Comparison of ENCODE assay signal across 8 cellular contexts in the genomic region with DNA sequence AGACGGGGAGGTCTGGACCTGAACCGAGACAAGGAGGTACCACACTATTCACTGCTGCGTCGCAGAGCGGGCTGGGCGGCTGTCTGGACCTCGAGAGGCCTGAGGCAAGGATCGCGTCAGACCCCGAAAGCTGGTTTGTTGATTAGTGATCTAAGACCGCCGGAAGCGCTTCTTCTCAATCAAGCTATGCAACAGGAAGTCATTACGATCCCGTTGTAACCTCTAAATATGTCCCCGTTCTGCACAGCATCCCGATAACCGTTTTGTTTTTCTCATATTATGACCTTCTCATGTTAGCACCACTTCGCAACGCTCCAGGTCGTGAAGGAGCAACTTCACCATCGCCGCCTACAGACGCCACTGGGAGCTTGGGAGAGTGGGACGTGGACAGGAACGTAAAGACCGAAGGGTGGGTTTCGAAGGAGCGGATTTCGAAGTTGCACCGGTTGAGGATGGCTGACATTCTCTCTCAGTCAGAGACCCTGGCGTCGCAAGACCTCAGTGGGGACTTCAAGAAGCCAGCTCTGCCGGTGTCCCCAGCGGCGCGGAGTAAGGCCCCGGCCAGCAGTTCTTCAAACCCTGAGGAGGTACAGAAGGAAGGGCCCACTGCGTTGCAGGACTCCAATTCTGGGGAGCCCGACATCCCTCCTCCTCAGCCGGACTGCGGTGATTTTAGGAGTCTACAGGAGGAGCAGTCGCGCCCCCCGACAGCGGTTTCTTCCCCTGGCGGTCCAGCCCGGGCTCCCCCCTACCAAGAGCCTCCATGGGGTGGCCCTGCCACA. TPM values are rescaled to one million over a fixed set of nuclear protein-coding genes. Genes with fewer than 3 reads are reported as not detected.
A peak's percentile ranks its signal among the peaks of the same experiment; 100 is the strongest.
DNase-seq lines count a peak whose midpoint lies in the region; ATAC-seq and TF ChIP-seq lines count a peak whose summit lies in the region.

A gene with protein sequence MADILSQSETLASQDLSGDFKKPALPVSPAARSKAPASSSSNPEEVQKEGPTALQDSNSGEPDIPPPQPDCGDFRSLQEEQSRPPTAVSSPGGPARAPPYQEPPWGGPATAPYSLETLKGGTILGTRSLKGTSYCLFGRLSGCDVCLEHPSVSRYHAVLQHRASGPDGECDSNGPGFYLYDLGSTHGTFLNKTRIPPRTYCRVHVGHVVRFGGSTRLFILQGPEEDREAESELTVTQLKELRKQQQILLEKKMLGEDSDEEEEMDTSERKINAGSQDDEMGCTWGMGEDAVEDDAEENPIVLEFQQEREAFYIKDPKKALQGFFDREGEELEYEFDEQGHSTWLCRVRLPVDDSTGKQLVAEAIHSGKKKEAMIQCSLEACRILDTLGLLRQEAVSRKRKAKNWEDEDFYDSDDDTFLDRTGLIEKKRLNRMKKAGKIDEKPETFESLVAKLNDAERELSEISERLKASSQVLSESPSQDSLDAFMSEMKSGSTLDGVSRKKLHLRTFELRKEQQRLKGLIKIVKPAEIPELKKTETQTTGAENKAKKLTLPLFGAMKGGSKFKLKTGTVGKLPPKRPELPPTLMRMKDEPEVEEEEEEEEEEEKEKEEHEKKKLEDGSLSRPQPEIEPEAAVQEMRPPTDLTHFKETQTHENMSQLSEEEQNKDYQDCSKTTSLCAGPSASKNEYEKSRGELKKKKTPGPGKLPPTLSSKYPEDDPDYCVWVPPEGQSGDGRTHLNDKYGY (plus strand): TSS at position 427 of the 782 bp plus-strand sequence. CDS start 26 bp downstream, at position 453.
A gene with protein sequence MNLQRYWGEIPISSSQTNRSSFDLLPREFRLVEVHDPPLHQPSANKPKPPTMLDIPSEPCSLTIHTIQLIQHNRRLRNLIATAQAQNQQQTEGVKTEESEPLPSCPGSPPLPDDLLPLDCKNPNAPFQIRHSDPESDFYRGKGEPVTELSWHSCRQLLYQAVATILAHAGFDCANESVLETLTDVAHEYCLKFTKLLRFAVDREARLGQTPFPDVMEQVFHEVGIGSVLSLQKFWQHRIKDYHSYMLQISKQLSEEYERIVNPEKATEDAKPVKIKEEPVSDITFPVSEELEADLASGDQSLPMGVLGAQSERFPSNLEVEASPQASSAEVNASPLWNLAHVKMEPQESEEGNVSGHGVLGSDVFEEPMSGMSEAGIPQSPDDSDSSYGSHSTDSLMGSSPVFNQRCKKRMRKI (minus strand): TSS at position 152 of the 782 bp plus-strand sequence. CDS start 1,422 bp downstream, outside the sequence.

- ATAC-seq in HG02840 (IDR thresholded peaks at IDR 0.05; ENCODE audit: low FRiP score, unreplicated experiment) (peak; percentile 70), psoas muscle (peak; percentile 81 to 91 (median 84))

- no peaks in the 10 kb centered on the region for H3K27me3 Mint-ChIP-seq in T-helper 1 cell treated with Interleukin-12 subunit alpha and Interleukin-12 subunit beta and Interleukin-4 antibody, amounts not matched to agents 30 μg/mL and 1 μg/mL, for 36 hours (ENCODE audit: low read depth)

- peak; percentile 71 for DNase-seq in GM12864 (ENCODE audit: low read depth)
- peak; percentile 80 for DNase-seq in NCI-H146 treated with DMSO at 0.1 percent for 48 hours (lab: John Stamatoyannopoulos, UW; ENCODE audit: unreplicated experiment)
- DNase-seq in right atrium auricular region (ENCODE audit: low spot score), result peak; percentile 76
- DNase-seq in psoas muscle, result peak; percentile 59 to 87

- H3K27me3 ChIP-seq in right atrium auricular region, result no peaks in the 10 kb centered on the region
- no peaks in the 10 kb centered on the region for H3K27me3 ChIP-seq in psoas muscle (ENCODE audit: insufficient read depth in 3 of 3, low read length in 2 of 3)

- no peaks in the 10 kb centered on the region for H3K9me3 Mint-ChIP-seq in T-helper 1 cell treated with Interleukin-12 subunit alpha and Interleukin-12 subunit beta and Interleukin-4 antibody, amounts not matched to agents 30 μg/mL and 1 μg/mL, for 36 hours

- TF ChIP-seq CTCF in GM12864 (IDR thresholded peaks at IDR 0.05; ENCODE audit: low read depth, low read length, missing control alignments) (no peak), right atrium auricular region (IDR thresholded peaks at IDR 0.05) (peak in 1 of 2 donors; percentile 12), psoas muscle (IDR thresholded peaks at IDR 0.05) (no peak)

- peak within 1 kb of the TSS; percentile 99 for H3K4me3 Mint-ChIP-seq in T-helper 1 cell treated with Interleukin-12 subunit alpha and Interleukin-12 subunit beta and Interleukin-4 antibody, amounts not matched to agents 30 μg/mL and 1 μg/mL, for 36 hours

- H3K36me3 ChIP-seq in right atrium auricular region (peaks cover 44% of the 10 kb centered on the region), psoas muscle (ENCODE audit: insufficient read depth in 1 of 2, low read depth in 1 of 2) (peaks cover 7 to 71% of the 10 kb centered on the region in 2 donors), urinary bladder (ENCODE audit: insufficient read depth) (peaks cover 2% of the 10 kb centered on the region)

- H3K4me1 Mint-ChIP-seq in T-helper 1 cell treated with Interleukin-12 subunit alpha and Interleukin-12 subunit beta and Interleukin-4 antibody, amounts not matched to agents 30 μg/mL and 1 μg/mL, for 36 hours (ENCODE audit: low read depth), result peaks cover 38% of the 10 kb centered on the region

- peaks cover 3 to 33% of the 10 kb centered on the region in 2 donors for H3K4me1 ChIP-seq in right atrium auricular region
- H3K4me1 ChIP-seq in psoas muscle, result peaks cover 34% of the 10 kb centered on the region
- no peaks in the 10 kb centered on the region for H3K4me1 ChIP-seq in urinary bladder (ENCODE audit: insufficient read depth)

- peak within 1 kb of the TSS; percentile 99 for H3K27ac Mint-ChIP-seq in T-helper 1 cell treated with Interleukin-12 subunit alpha and Interleukin-12 subunit beta and Interleukin-4 antibody, amounts not matched to agents 30 μg/mL and 1 μg/mL, for 36 hours

- H3K36me3 Mint-ChIP-seq in T-helper 1 cell treated with Interleukin-12 subunit alpha and Interleukin-12 subunit beta and Interleukin-4 antibody, amounts not matched to agents 30 μg/mL and 1 μg/mL, for 36 hours (ENCODE audit: low read depth), result peaks cover 47% of the 10 kb centered on the region

- no peaks in the 10 kb centered on the region for H3K9me3 ChIP-seq in right atrium auricular region
- no peaks in the 10 kb centered on the region for H3K9me3 ChIP-seq in psoas muscle

- intact Hi-C loops in psoas muscle (cut with DNase I), result loop anchor here in 1 of 2 donors (5.0 kb wide), 1 partner anchor 36 kb away; a partner anchor contains a TSS

- 0 to 1% (median 0%) methylated on average over 47 to 48 of the region's 48 CpGs for WGBS in psoas muscle, 3 donors
- under 1% methylated on average over 48 of the region's 48 CpGs for WGBS in urinary bladder

- H3K27ac ChIP-seq in angular gyrus (ENCODE audit: low read depth, low read length) (peak within 1 kb of the TSS; percentile 92), right atrium auricular region (peak within 1 kb of the TSS; percentile 84 to 92), psoas muscle (peak within 1 kb of the TSS; percentile 89), urinary bladder (ENCODE audit: low read depth) (peak within 1 kb of the TSS; percentile 92)

- peak within 1 kb of the TSS; percentile 92 for H3K4me3 ChIP-seq in GM12864 (ENCODE audit: low read depth, low read length)
- peak within 1 kb of the TSS; percentile 75 to 80 for H3K4me3 ChIP-seq in right atrium auricular region
- H3K4me3 ChIP-seq in psoas muscle, result peak within 1 kb of the TSS; percentile 97
- H3K4me3 ChIP-seq in urinary bladder (ENCODE audit: low read depth, low read length), result peak within 1 kb of the TSS; percentile 69

RNA-seq across cellular contexts. Expression of the first gene that starts in this region (rescaled TPM):
- total RNA-seq in right atrium auricular region (10 to 100 TPM; 18.0 to 18.2 TPM), psoas muscle (10 to 100 TPM; 21.1 to 28.4 (median 26.0) TPM), urinary bladder (22.6 TPM)
- polyA plus RNA-seq in psoas muscle (10 to 100 TPM; 20.5 to 44.8 (median 28.3) TPM), urinary bladder (16.3 TPM)

RNA-seq across cellular contexts. Expression of the second gene that starts in this region (rescaled TPM):
- total RNA-seq in right atrium auricular region, result 10 to 100 TPM; 16.1 to 25.0 TPM
- 10 to 100 TPM; 17.1 to 25.0 (median 22.1) TPM for total RNA-seq in psoas muscle
- 10 to 100 TPM; 17.1 to 33.8 (median 21.1) TPM for polyA plus RNA-seq in psoas muscle
- 28.2 TPM for total RNA-seq in urinary bladder
- 23.3 TPM for polyA plus RNA-seq in urinary bladder

Comparison
In these comparisons a context has a peak if more than half of its experiments do, and no peak if none do; other contexts are left out.
1. Peak in every context shown above with its lines: DNase-seq, ATAC-seq, H3K4me3 ChIP-seq and H3K27ac ChIP-seq.